ENCODE assay signal across 9 cellular contexts in the genomic region with DNA sequence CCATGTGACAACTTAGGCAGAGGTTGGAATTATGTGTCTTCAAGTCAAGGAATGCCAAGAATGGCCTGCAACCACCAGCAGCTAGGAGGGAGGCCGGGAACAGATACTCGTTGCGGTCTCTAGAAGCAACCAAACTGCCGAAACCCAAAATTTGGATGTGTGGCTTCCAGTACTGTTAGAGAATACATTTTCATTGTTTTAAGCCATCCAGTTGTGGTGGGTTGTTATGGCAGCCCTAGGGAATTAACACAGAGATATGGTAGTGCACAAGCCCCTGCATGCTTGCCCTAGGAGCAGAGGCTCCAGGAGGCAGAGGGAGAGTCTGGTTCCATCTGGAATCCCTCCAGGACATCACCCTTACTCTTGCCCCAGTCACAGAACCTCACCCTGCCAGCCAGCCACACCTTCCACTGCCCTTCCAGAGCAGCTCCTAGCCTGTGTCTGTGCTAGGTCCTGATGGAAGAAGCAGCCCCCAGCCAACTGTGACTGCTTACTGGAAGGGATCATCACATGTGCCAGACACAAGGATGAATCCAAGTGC. TPM values are rescaled to one million over a fixed set of nuclear protein-coding genes. Genes with fewer than 3 reads are reported as not detected.
DNase-seq lines count a peak whose midpoint lies in the region; ATAC-seq and TF ChIP-seq lines count a peak whose summit lies in the region.
"Had no signal": no experiment of that assay in that cellular context is flagged by ENCODE, and none has a peak within 500 bp of the region (broad histone marks: within the 10 kb centered on the region; RNA-seq: fewer than 3 reads in every experiment).

No MANE protein-coding gene starts in this region.

- peak overlapping the region; percentile 2 for H3K4me3 ChIP-seq in CD8-positive, alpha-beta T cell (ENCODE audit: low read depth, low read length)
- no peak overlapping the region for H3K4me3 ChIP-seq in H7 (ENCODE audit: insufficient read depth, low read depth, low read length)
- H3K4me3 ChIP-seq: hepatocyte had no signal

- H3K27ac Mint-ChIP-seq in CD8-positive, alpha-beta T cell = peak overlapping the region; percentile 92
- peak overlapping the region; percentile 49 for H3K27ac Mint-ChIP-seq in chondrocyte (ENCODE audit: unreplicated experiment)

- TF ChIP-seq CTCF in CD8-positive, alpha-beta T cell (IDR thresholded peaks at IDR 0.05) = no peak
- TF ChIP-seq CTCF in chondrocyte (IDR thresholded peaks at IDR 0.05) = no peak

- peaks cover 31% of the 10 kb centered on the region for H3K4me1 ChIP-seq in CD8-positive, alpha-beta T cell (ENCODE audit: insufficient read depth, low read length)

- peak overlapping the region; percentile 31 for H3K27ac ChIP-seq in CD8-positive, alpha-beta T cell (ENCODE audit: low read depth, low read length)
- H3K27ac ChIP-seq: hepatocyte had no signal

- CTCF ChIA-PET in CD8-positive, alpha-beta T cell (lab: Charles Lee) = interaction anchor here (1.0 to 1.1 kb wide), 2 partner anchors 24 to 55 kb away, joined by 3 read pairs; no protein-coding TSS in a partner anchor

- H3K27me3 Mint-ChIP-seq in CD8-positive, alpha-beta T cell (ENCODE audit: low read depth) = no peaks in the 10 kb centered on the region
- H3K27me3 Mint-ChIP-seq in chondrocyte (ENCODE audit: low read depth) = no peaks in the 10 kb centered on the region

- H3K4me1 Mint-ChIP-seq in CD8-positive, alpha-beta T cell (ENCODE audit: low read depth) = peaks cover 50% of the 10 kb centered on the region
- peaks cover 29% of the 10 kb centered on the region for H3K4me1 Mint-ChIP-seq in chondrocyte (ENCODE audit: low read depth)

- H3K4me3 Mint-ChIP-seq in CD8-positive, alpha-beta T cell = peak overlapping the region; percentile 59
- no peak overlapping the region for H3K4me3 Mint-ChIP-seq in chondrocyte (ENCODE audit: unreplicated experiment)

- H3K36me3 ChIP-seq in CD8-positive, alpha-beta T cell (ENCODE audit: insufficient read depth, low read length) = no peaks in the 10 kb centered on the region
- H3K36me3 ChIP-seq in H7 (replicated peaks; ENCODE audit: control insufficient read depth, insufficient read depth, low read length) = no peaks in the 10 kb centered on the region

- no peak for ATAC-seq in CD8-positive, alpha-beta T cell
- ATAC-seq in GM21717 (IDR thresholded peaks at IDR 0.05; ENCODE audit: unreplicated experiment) = no peak

- H3K36me3 Mint-ChIP-seq in CD8-positive, alpha-beta T cell = peaks cover 6% of the 10 kb centered on the region
- H3K36me3 Mint-ChIP-seq in chondrocyte (ENCODE audit: low read depth) = no peaks in the 10 kb centered on the region

- DNase-seq in CD8-positive, alpha-beta T cell = no peak
- DNase-seq in NCI-H2171 treated with DMSO at 0.1 percent for 48 hours (lab: John Stamatoyannopoulos, UW) (peak; percentile 75), chondrocyte (ENCODE audit: low spot score) (no peak), myocyte (ENCODE audit: low read depth) (peak; percentile 76), H7 (no peak), NCI-H2081 (lab: John Stamatoyannopoulos, UW) (no peak), COLO829 (ENCODE audit: low spot score) (no peak)

- no peaks in the 10 kb centered on the region for H3K27me3 ChIP-seq in CD8-positive, alpha-beta T cell (ENCODE audit: insufficient read depth, low read length)
- no peaks in the 10 kb centered on the region for H3K27me3 ChIP-seq in H7 (ENCODE audit: control insufficient read depth, insufficient read depth, low read length)
- H3K27me3 ChIP-seq: hepatocyte had no signal

- POLR2A ChIA-PET in CD8-positive, alpha-beta T cell (lab: Charles Lee) = interaction anchor here (1.1 to 2.0 kb wide), 5 partner anchors 9 to 156 kb away, joined by 3 to 7 read pairs (median 4); partner anchors contain the start of gene OGFOD2

- no peaks in the 10 kb centered on the region for H3K9me3 Mint-ChIP-seq in CD8-positive, alpha-beta T cell
- no peaks in the 10 kb centered on the region for H3K9me3 Mint-ChIP-seq in chondrocyte (ENCODE audit: low read depth)

- H3K9me3 ChIP-seq in CD8-positive, alpha-beta T cell (ENCODE audit: low read length) = no peaks in the 10 kb centered on the region

- intact Hi-C loops in CD8-positive, alpha-beta T cell (cut with DNase I, micrococcal nuclease) = no loop called here

RNA-seq across cellular contexts. Expression of gene PITPNM2, which starts 19.5 kb away (rescaled TPM):
- total RNA-seq in CD8-positive, alpha-beta T cell = 10 to 100 TPM; 28.1 to 29.2 TPM
- total RNA-seq in chondrocyte = 6.1 to 11.6 TPM (median 11.5 TPM) in 3 replicates
- 2.4 and 7.2 TPM in 2 replicates for total RNA-seq in myocyte
- polyA plus RNA-seq in myocyte (2012) = 3.7 TPM
- total RNA-seq in H7 (2014; rRNA removed; shearing (Covaris generic)) = 3.5 and 3.7 TPM in 2 replicates

Comparison
In these comparisons a context has a peak if more than half of its experiments do, and no peak if none do; other contexts are left out.
1. DNase-seq: peak in NCI-H2171 treated with DMSO at 0.1 percent for 48 hours (single experiment) and myocyte (single experiment); none in CD8-positive, alpha-beta T cell (0 of 7), chondrocyte (single experiment), H7 (single experiment), NCI-H2081 (0 of 2) and COLO829 (single experiment).